Comparison of ENCODE assay signal across 1 cellular context in genomic region chr11:124869856-124870387, GRCh38.
TF ChIP-seq lines count a peak whose summit lies in the region.

No MANE protein-coding gene starts in this region.

TF ChIP-seq in GM23338, 12 proteins besides CTCF, POLR2A, EP300 and RAD21 (continued from another document):
- TF ChIP-seq REST (IDR thresholded peaks at IDR 0.05; ENCODE audit: unreplicated experiment) (no peak), ZNF114 (CRISPR knock-in tag; IDR thresholded peaks at IDR 0.05) (no peak)
TF ChIP-seq in GM23338: peak in this region for 1.
